11 cellular contexts compared by ENCODE assay signal in the genomic region with DNA sequence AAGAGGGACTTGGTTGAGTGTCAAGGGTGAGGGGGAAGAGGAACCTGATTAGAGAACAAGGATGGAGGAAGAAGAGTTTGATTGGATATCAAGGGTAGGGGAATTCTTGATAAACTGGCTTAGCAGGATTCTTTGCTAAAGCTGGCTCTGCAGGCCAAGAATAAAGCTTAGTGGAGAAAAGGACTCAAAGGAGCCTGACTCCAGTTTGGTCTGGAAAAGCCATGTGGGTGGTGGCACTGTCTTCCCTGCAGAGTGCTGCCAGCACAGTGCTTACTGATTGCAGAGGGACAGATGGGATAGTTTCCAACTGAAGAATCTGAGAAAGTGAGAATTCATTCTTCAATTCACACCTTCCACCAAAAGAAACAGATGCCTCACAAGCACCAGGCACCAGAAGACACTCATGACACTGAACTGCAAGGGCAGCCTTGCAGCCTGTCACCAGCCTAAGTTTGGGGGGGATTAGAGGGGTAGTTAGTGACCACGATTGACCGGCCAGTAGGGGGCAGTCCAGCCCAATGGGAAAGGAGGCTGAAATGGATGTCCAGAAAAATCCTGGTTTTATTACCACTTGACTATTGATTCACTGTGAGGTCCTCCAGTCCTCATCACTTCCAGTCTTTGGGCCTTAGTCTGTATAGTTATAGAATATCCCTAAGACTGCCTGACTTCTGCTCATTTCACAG.
DNase-seq lines count a peak whose midpoint lies in the region; ATAC-seq, FAIRE-seq and TF ChIP-seq lines count a peak whose summit lies in the region.
"Had no signal": no experiment of that assay in that cellular context is flagged by ENCODE, and none has a peak within 500 bp of the region (broad histone marks: within the 10 kb centered on the region; RNA-seq: fewer than 3 reads in every experiment).

No MANE protein-coding gene starts in this region.

- intact Hi-C loops in activated CD4-positive, alpha-beta T cell treated with anti-CD3 and anti-CD28 coated beads for 36 hours (cut with DNase I, micrococcal nuclease), result loop anchor here (1.0 kb wide), 1 partner anchor 153 kb away; no protein-coding TSS in a partner anchor
- intact Hi-C loops in sciatic nerve (cut with DNase I), result no loop called here

- no peaks in the 10 kb centered on the region for H3F3A ChIP-seq in smooth muscle cell (ENCODE audit: low read depth)

- H3K9me3 ChIP-seq in smooth muscle cell (replicated peaks; ENCODE audit: low read depth), result no peaks in the 10 kb centered on the region
- H3K9me3 ChIP-seq: thoracic aorta had no signal

- no peak overlapping the region for H2AFZ ChIP-seq in smooth muscle cell (ENCODE audit: low read depth)

- CTCF ChIA-PET in activated CD4-positive, alpha-beta T cell treated with anti-CD3 and anti-CD28 coated beads for 36 hours (lab: Charles Lee), result interaction anchor here (0.6 kb wide), 1 partner anchor 499 kb away, joined by 3 read pairs; no protein-coding TSS in a partner anchor

- no peak for ATAC-seq in activated CD4-positive, alpha-beta T cell treated with anti-CD3 and anti-CD28 coated beads for 36 hours
- ATAC-seq in sciatic nerve, result no peak

- no peaks in the 10 kb centered on the region for H3K79me2 ChIP-seq in smooth muscle cell (ENCODE audit: low read depth)

- no peak overlapping the region for H3K27ac Mint-ChIP-seq in activated CD4-positive, alpha-beta T cell treated with anti-CD3 and anti-CD28 coated beads for 36 hours
- H3K27ac Mint-ChIP-seq: activated naive CD8-positive, alpha-beta T cell; CD4-positive, CD25-positive, alpha-beta regulatory T cell had no signal

- TF ChIP-seq CTCF in bronchial epithelial cell (IDR thresholded peaks at IDR 0.05; ENCODE audit: insufficient read depth, low read length, severe bottlenecking) (no peak), smooth muscle cell (IDR thresholded peaks at IDR 0.05; ENCODE audit: borderline replicate concordance, insufficient read depth, poor library complexity, severe bottlenecking) (peak; percentile 18)

- H3K9ac ChIP-seq in smooth muscle cell (ENCODE audit: low read depth), result no peak overlapping the region

- no peaks in the 10 kb centered on the region for H3K4me1 Mint-ChIP-seq in activated CD4-positive, alpha-beta T cell treated with anti-CD3 and anti-CD28 coated beads for 36 hours

- peaks cover 4% of the 10 kb centered on the region for H3K4me1 ChIP-seq in smooth muscle cell (ENCODE audit: low read depth)

- DNase-seq in activated CD4-positive, alpha-beta T cell treated with anti-CD3 and anti-CD28 coated beads for 36 hours, result peak; percentile 49
- DNase-seq in activated CD4-positive, alpha-beta T cell treated with anti-CD3 and anti-CD28 coated beads for 1 hour, result no peak
- DNase-seq in NCI-H1092 (lab: John Stamatoyannopoulos, UW) (peak; percentile 12), bronchial epithelial cell (ENCODE audit: low read depth) (peak; percentile 10), smooth muscle cell (lab: John Stamatoyannopoulos, UW; ENCODE audit: unreplicated experiment) (no peak), SKM-1 (lab: John Stamatoyannopoulos, UW; ENCODE audit: unreplicated experiment) (no peak), sciatic nerve (ENCODE audit: low spot score) (no peak)
- no peak for DNase-seq in activated CD8-positive, alpha-beta memory T cell treated with anti-CD3 and anti-CD28 coated beads, Interleukin-2, amount 50 U/mL, for 4 hours
- DNase-seq: CD4-positive, CD25-positive, alpha-beta regulatory T cell had no signal

- H3K4me3 Mint-ChIP-seq in activated CD4-positive, alpha-beta T cell treated with anti-CD3 and anti-CD28 coated beads for 36 hours, result no peak overlapping the region
- H3K4me3 Mint-ChIP-seq: activated naive CD8-positive, alpha-beta T cell; CD4-positive, CD25-positive, alpha-beta regulatory T cell had no signal

- POLR2A ChIA-PET in activated CD4-positive, alpha-beta T cell treated with anti-CD3 and anti-CD28 coated beads for 36 hours (lab: Charles Lee), result no interaction called here

- no peaks in the 10 kb centered on the region for H3K36me3 Mint-ChIP-seq in activated CD4-positive, alpha-beta T cell treated with anti-CD3 and anti-CD28 coated beads for 36 hours (ENCODE audit: low read depth)
- H3K36me3 Mint-ChIP-seq: activated naive CD8-positive, alpha-beta T cell; CD4-positive, CD25-positive, alpha-beta regulatory T cell had no signal

- no peak overlapping the region for H3K27ac ChIP-seq in smooth muscle cell (ENCODE audit: low read depth)
- H3K27ac ChIP-seq: thoracic aorta had no signal

- H3K4me2 ChIP-seq in smooth muscle cell, result no peak overlapping the region

- H3K27me3 Mint-ChIP-seq in activated CD4-positive, alpha-beta T cell treated with anti-CD3 and anti-CD28 coated beads for 36 hours, result peaks cover 31% of the 10 kb centered on the region

- WGBS in smooth muscle cell (ENCODE audit: low lambda C conversion rate), result 4% methylated on average over 2 of the region's 2 CpGs

- no peaks in the 10 kb centered on the region for H3K9me3 Mint-ChIP-seq in activated CD4-positive, alpha-beta T cell treated with anti-CD3 and anti-CD28 coated beads for 36 hours (ENCODE audit: low read depth)

- H3K36me3 ChIP-seq in bronchial epithelial cell (ENCODE audit: control insufficient read depth, insufficient read depth, low read length) (no peaks in the 10 kb centered on the region), smooth muscle cell (ENCODE audit: low read depth) (no peaks in the 10 kb centered on the region)
- H3K36me3 ChIP-seq: thoracic aorta had no signal

- H3K4me3 ChIP-seq in bronchial epithelial cell (ENCODE audit: low read depth, low read length), result no peak overlapping the region
- no peak overlapping the region for H3K4me3 ChIP-seq in smooth muscle cell
- H3K4me3 ChIP-seq: thoracic aorta had no signal

- H3K27me3 ChIP-seq in bronchial epithelial cell (ENCODE audit: control insufficient read depth, insufficient read depth, low read length) (no peaks in the 10 kb centered on the region), smooth muscle cell (ENCODE audit: low read depth) (peaks cover 14% of the 10 kb centered on the region)

- no peak for FAIRE-seq in bronchial epithelial cell (lab: Jason Lieb, UNC)

- H4K20me1 ChIP-seq in smooth muscle cell (ENCODE audit: low read depth), result no peaks in the 10 kb centered on the region

Comparison
In these comparisons a context has a peak if more than half of its experiments do, and no peak if none do; other contexts are left out.
1. DNase-seq: peak in activated CD4-positive, alpha-beta T cell treated with anti-CD3 and anti-CD28 coated beads for 36 hours (single experiment), NCI-H1092 (single experiment) and bronchial epithelial cell (single experiment); none in activated CD4-positive, alpha-beta T cell treated with anti-CD3 and anti-CD28 coated beads for 1 hour (single experiment), smooth muscle cell (single experiment), SKM-1 (single experiment), activated CD8-positive, alpha-beta memory T cell treated with anti-CD3 and anti-CD28 coated beads, Interleukin-2, amount 50 U/mL, for 4 hours (single experiment) and sciatic nerve (single experiment).